In genomic region chr2:40432916-40433315, GRCh38 we compare ENCODE assay signal across 3 cellular contexts.
TF ChIP-seq lines count a peak whose summit lies in the region.

No MANE protein-coding gene starts in this region.

TF ChIP-seq in SK-N-SH treated with all-trans-retinoic acid at 6 μM for 48 hours, 23 proteins besides CTCF, POLR2A, EP300 and RAD21:
- TF ChIP-seq ZNF565 (CRISPR knock-in tag; conservative IDR thresholded peaks at IDR 0.05; ENCODE audit: low read depth) (no peak), ZNF70 (CRISPR knock-in tag; IDR thresholded peaks at IDR 0.05) (peak; percentile 89), ZFP30 (CRISPR knock-in tag; IDR thresholded peaks at IDR 0.05) (no peak), CSRNP3 (CRISPR knock-in tag; IDR thresholded peaks at IDR 0.05) (no peak), TOX (CRISPR knock-in tag; IDR thresholded peaks at IDR 0.05; ENCODE audit: borderline replicate concordance) (no peak)

TF ChIP-seq in SK-N-SH, 30 proteins besides CTCF, POLR2A, EP300 and RAD21:
- TF ChIP-seq SIN3A (IDR thresholded peaks at IDR 0.05; ENCODE audit: borderline replicate concordance, low read depth, low read length): no peak

TF ChIP-seq in IMR-90, 13 proteins besides CTCF, POLR2A, EP300 and RAD21:
- no peak for TF ChIP-seq MAZ (IDR thresholded peaks at IDR 0.05; ENCODE audit: borderline replicate concordance, low read depth, low read length)
- no peak for TF ChIP-seq ELK1 (IDR thresholded peaks at IDR 0.05; ENCODE audit: borderline replicate concordance, low read depth, low read length)
- TF ChIP-seq NFE2L2 (IDR thresholded peaks at IDR 0.05; ENCODE audit: low read depth, low read length): no peak
- TF ChIP-seq SMC3 (IDR thresholded peaks at IDR 0.05; ENCODE audit: low read depth, low read length): no peak
- no peak for TF ChIP-seq CEBPB (IDR thresholded peaks at IDR 0.05; ENCODE audit: low read depth, low read length)
- TF ChIP-seq RCOR1 (IDR thresholded peaks at IDR 0.05; ENCODE audit: insufficient replicate concordance, low read length): no peak
